In the genomic region with DNA sequence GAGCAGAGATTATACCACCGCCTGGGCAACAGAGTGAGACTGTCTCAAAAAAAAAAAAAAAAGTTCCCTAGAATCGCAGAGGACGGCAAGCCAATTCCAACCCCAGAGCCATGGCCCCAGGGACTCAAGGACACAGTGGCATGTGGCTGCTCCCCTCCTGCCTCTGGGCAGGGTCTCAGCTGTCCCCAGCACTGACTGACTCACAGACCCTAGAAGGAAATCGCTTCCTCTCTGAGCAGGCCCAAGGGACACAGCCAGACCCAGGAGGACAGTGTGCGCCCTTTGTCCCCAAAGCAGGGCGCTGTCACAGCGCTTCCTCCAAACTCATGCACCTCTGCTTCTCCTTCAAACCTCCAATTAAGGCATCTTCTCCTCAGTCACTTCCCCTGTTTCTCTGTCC, we compare ENCODE assay signal across 17 cellular contexts. TPM values are rescaled to one million over a fixed set of nuclear protein-coding genes. Genes with fewer than 3 reads are reported as not detected.
A peak's percentile ranks its signal among the peaks of the same experiment; 100 is the strongest.
DNase-seq lines count a peak whose midpoint lies in the region; ATAC-seq and TF ChIP-seq lines count a peak whose summit lies in the region.
"Had no signal": no experiment of that assay in that cellular context is flagged by ENCODE, and none has a peak within 500 bp of the region (broad histone marks: within the 10 kb centered on the region; RNA-seq: fewer than 3 reads in every experiment).

No MANE protein-coding gene starts in this region.

- CTCF ChIA-PET in CD4-positive, alpha-beta T cell (lab: Charles Lee): no interaction called here
- CTCF ChIA-PET in WTC11 (lab: Charles Lee): interaction anchor here (2.2 to 4.9 kb wide), 3 partner anchors 31 to 75 kb away, joined by 24 to 101 read pairs (median 29); a partner anchor contains a TSS

- H3K36me3 ChIP-seq in hepatocyte (replicated peaks; ENCODE audit: insufficient read depth, low read depth) (no peaks in the 10 kb centered on the region), psoas muscle (ENCODE audit: insufficient read depth in 1 of 2, low read depth in 1 of 2) (peaks cover 0 to 35% of the 10 kb centered on the region in 2 donors)
- H3K36me3 ChIP-seq: ovary had no signal

- H3K36me3 Mint-ChIP-seq in CD4-positive, alpha-beta T cell (ENCODE audit: low read depth): no peaks in the 10 kb centered on the region
- H3K36me3 Mint-ChIP-seq in WTC11: peaks cover 8% of the 10 kb centered on the region; the same call in 1 of the 2 replicates
- no peaks in the 10 kb centered on the region for H3K36me3 Mint-ChIP-seq in activated T-helper 2 cell treated with anti-CD3 and anti-CD28 coated beads, Interferon-gamma antibody, Interleukin-2, Interleukin-4, amounts not matched to agents 10 μg/mL and 5 μg/mL and 100 μg/mL, durations not matched to agents 14 hours and 24 hours and 36 hours (ENCODE audit: low read depth)

- peaks cover 40% of the 10 kb centered on the region for H3K27me3 Mint-ChIP-seq in CD4-positive, alpha-beta T cell
- H3K27me3 Mint-ChIP-seq in WTC11 (ENCODE audit: low read depth): peaks cover 8% of the 10 kb centered on the region
- H3K27me3 Mint-ChIP-seq in activated T-helper 2 cell treated with anti-CD3 and anti-CD28 coated beads, Interferon-gamma antibody, Interleukin-2, Interleukin-4, amounts not matched to agents 10 μg/mL and 5 μg/mL and 100 μg/mL, durations not matched to agents 14 hours and 24 hours and 36 hours (ENCODE audit: low read depth): peaks cover 19% of the 10 kb centered on the region

- H3K27ac Mint-ChIP-seq in CD4-positive, alpha-beta T cell: no peak overlapping the region
- peak overlapping the region; percentile 78 for H3K27ac Mint-ChIP-seq in WTC11
- no peak overlapping the region for H3K27ac Mint-ChIP-seq in activated T-helper 2 cell treated with anti-CD3 and anti-CD28 coated beads, Interferon-gamma antibody, Interleukin-2, Interleukin-4, amounts not matched to agents 10 μg/mL and 5 μg/mL and 100 μg/mL, durations not matched to agents 14 hours and 24 hours and 36 hours
- H3K27ac Mint-ChIP-seq: effector memory CD8-positive, alpha-beta T cell had no signal

- 89% methylated on average over 6 of the region's 7 CpGs for WGBS in hepatocyte (ENCODE audit: low lambda C conversion rate, missing lambda C conversion rate)
- WGBS in psoas muscle, 3 donors: 36 to 50% (median 48%) methylated on average over 7 of the region's 7 CpGs

- no peaks in the 10 kb centered on the region for H4K20me1 ChIP-seq in hepatocyte (ENCODE audit: insufficient read depth, poor library complexity, severe bottlenecking)

- H3K4me1 ChIP-seq in hepatocyte (ENCODE audit: insufficient read depth) (peaks cover 41% of the 10 kb centered on the region), psoas muscle (peaks cover 60% of the 10 kb centered on the region)

- H2AFZ ChIP-seq in hepatocyte: no peak overlapping the region

- peak overlapping the region; percentile 11 for H3K4me3 Mint-ChIP-seq in CD4-positive, alpha-beta T cell
- H3K4me3 Mint-ChIP-seq in WTC11: no peak overlapping the region; the same call in 1 of the 2 replicates
- no peak overlapping the region for H3K4me3 Mint-ChIP-seq in activated T-helper 2 cell treated with anti-CD3 and anti-CD28 coated beads, Interferon-gamma antibody, Interleukin-2, Interleukin-4, amounts not matched to agents 10 μg/mL and 5 μg/mL and 100 μg/mL, durations not matched to agents 14 hours and 24 hours and 36 hours (ENCODE audit: low read depth)
- H3K4me3 Mint-ChIP-seq: effector memory CD8-positive, alpha-beta T cell had no signal

- H3K4me2 ChIP-seq in hepatocyte: peak overlapping the region; percentile 96

- no peak overlapping the region for H3K27ac ChIP-seq in CD4-positive, alpha-beta T cell (ENCODE audit: low read depth, low read length)
- H3K27ac ChIP-seq in hepatocyte: peak overlapping the region; percentile 99
- H3K27ac ChIP-seq in psoas muscle: peak overlapping the region; percentile 95

- H3K4me1 Mint-ChIP-seq in CD4-positive, alpha-beta T cell (ENCODE audit: low read depth): peaks cover 14% of the 10 kb centered on the region
- H3K4me1 Mint-ChIP-seq in WTC11: peaks cover 17% of the 10 kb centered on the region
- peaks cover 8% of the 10 kb centered on the region for H3K4me1 Mint-ChIP-seq in activated T-helper 2 cell treated with anti-CD3 and anti-CD28 coated beads, Interferon-gamma antibody, Interleukin-2, Interleukin-4, amounts not matched to agents 10 μg/mL and 5 μg/mL and 100 μg/mL, durations not matched to agents 14 hours and 24 hours and 36 hours (ENCODE audit: low read depth)

- intact Hi-C loops in CD4-positive, alpha-beta T cell (cut with DNase I, micrococcal nuclease): no loop called here
- intact Hi-C loops in psoas muscle (cut with DNase I): loop anchor here (5.0 kb wide), 1 partner anchor 173 kb away; no protein-coding TSS in a partner anchor
- intact Hi-C loops in activated T-helper 2 cell treated with anti-CD3 and anti-CD28 coated beads, Interferon-gamma antibody, Interleukin-2, Interleukin-4, amounts not matched to agents 10 μg/mL and 5 μg/mL and 100 μg/mL, durations not matched to agents 14 hours and 24 hours and 36 hours (cut with micrococcal nuclease): no loop called here
- intact Hi-C loops in left colon (cut with DNase I, micrococcal nuclease): no loop called here

- no peak overlapping the region for H3K4me3 ChIP-seq in hepatocyte
- H3K4me3 ChIP-seq in psoas muscle: peak overlapping the region; percentile 93

- H3K9me3 Mint-ChIP-seq in CD4-positive, alpha-beta T cell: no peaks in the 10 kb centered on the region
- H3K9me3 Mint-ChIP-seq in WTC11: no peaks in the 10 kb centered on the region
- no peaks in the 10 kb centered on the region for H3K9me3 Mint-ChIP-seq in activated T-helper 2 cell treated with anti-CD3 and anti-CD28 coated beads, Interferon-gamma antibody, Interleukin-2, Interleukin-4, amounts not matched to agents 10 μg/mL and 5 μg/mL and 100 μg/mL, durations not matched to agents 14 hours and 24 hours and 36 hours
- H3K9me3 Mint-ChIP-seq: effector memory CD8-positive, alpha-beta T cell had no signal

- peaks cover 56% of the 10 kb centered on the region for H3K79me2 ChIP-seq in hepatocyte

- H3K9me2 ChIP-seq in hepatocyte (replicated peaks; ENCODE audit: insufficient read depth): no peaks in the 10 kb centered on the region

- ATAC-seq in CD4-positive, alpha-beta T cell (ENCODE audit: poor library complexity): no peak
- ATAC-seq in WTC11: no peak
- ATAC-seq in psoas muscle: peak; percentile 22 to 53 (median 48)
- ATAC-seq in left colon: no peak
- ATAC-seq: effector memory CD8-positive, alpha-beta T cell had no signal

- no peaks in the 10 kb centered on the region for H3K9me3 ChIP-seq in CD4-positive, alpha-beta T cell (ENCODE audit: control insufficient read depth, low read length)
- H3K9me3 ChIP-seq in hepatocyte (ENCODE audit: low read depth) (no peaks in the 10 kb centered on the region), psoas muscle (no peaks in the 10 kb centered on the region)
- H3K9me3 ChIP-seq: ovary, vagina had no signal

- no peak for DNase-seq in CD4-positive, alpha-beta T cell
- no peak for DNase-seq in WTC11 (ENCODE audit: low spot score)
- no peak for DNase-seq in hepatocyte (ENCODE audit: low spot score)
- peak; percentile 62 to 82 for DNase-seq in psoas muscle
- DNase-seq in NAMALWA (ENCODE audit: low spot score): no peak
- DNase-seq in COLO668 (lab: John Stamatoyannopoulos, UW; ENCODE audit: unreplicated experiment): no peak
- DNase-seq in activated T-helper 2 cell treated with anti-CD3 and anti-CD28 coated beads, Interferon-gamma antibody, Interleukin-2, Interleukin-4, amounts not matched to agents 10 μg/mL and 5 μg/mL and 100 μg/mL, durations not matched to agents 14 hours and 24 hours and 36 hours (ENCODE audit: low spot score): no peak
- no peak for DNase-seq in left colon
- DNase-seq: activated CD4-positive, alpha-beta T cell treated with anti-CD3 and anti-CD28 coated beads for 1 hour; DND-41; effector memory CD8-positive, alpha-beta T cell; left cardiac atrium; NCI-H1048; NCI-H345 had no signal

- peaks cover 43% of the 10 kb centered on the region for H3K27me3 ChIP-seq in CD4-positive, alpha-beta T cell (ENCODE audit: control insufficient read depth, insufficient read depth, low read length)
- H3K27me3 ChIP-seq in hepatocyte (no peaks in the 10 kb centered on the region), psoas muscle (ENCODE audit: insufficient read depth in 3 of 3, low read length in 2 of 3) (no peaks in the 10 kb centered on the region)
- H3K27me3 ChIP-seq: ovary, vagina had no signal

- POLR2A ChIA-PET in CD4-positive, alpha-beta T cell (lab: Charles Lee): no interaction called here
- POLR2A ChIA-PET in WTC11 (lab: Charles Lee): interaction anchor here (1.5 to 5.1 kb wide), 4 partner anchors 31 to 65 kb away, joined by 8 to 114 read pairs (median 15); a partner anchor contains a TSS

- TF ChIP-seq CTCF in CD4-positive, alpha-beta T cell (IDR thresholded peaks at IDR 0.05): no peak
- no peak for TF ChIP-seq CTCF in WTC11 (IDR thresholded peaks at IDR 0.05)
- no peak for TF ChIP-seq CTCF in hepatocyte (IDR thresholded peaks at IDR 0.05; ENCODE audit: poor library complexity)
- TF ChIP-seq CTCF in psoas muscle (IDR thresholded peaks at IDR 0.05): no peak

RNA-seq across cellular contexts. Expression of a gene that starts 2.3 kb away (rescaled TPM):
- total RNA-seq in CD4-positive, alpha-beta T cell: under 1 TPM in 1 of 2 experiments, not detected in 1; 0.27 TPM
- total RNA-seq in WTC11 (2021) (74.5 to 77.1 TPM (median 76.8 TPM) in 3 replicates), hepatocyte (35.2 and 53.7 TPM in 2 replicates), psoas muscle (100 to 1,000 TPM; 210 to 430 (median 348) TPM), left colon (1 to 10 TPM; 2.2 to 7.1 TPM)
- polyA plus RNA-seq in hepatocyte (68.1 and 70.7 TPM in 2 replicates), psoas muscle (100 to 1,000 TPM in 2 of 3 donors, 10 to 100 TPM in 1; 90.4 to 303 (median 167) TPM)
- total RNA-seq in activated T-helper 2 cell treated with anti-CD3 and anti-CD28 coated beads, Interferon-gamma antibody, Interleukin-2, Interleukin-4, amounts not matched to agents 10 μg/mL and 5 μg/mL and 100 μg/mL, durations not matched to agents 14 hours and 24 hours and 36 hours: 21.4 and 22.2 TPM in 2 replicates
- total RNA-seq: OCI-LY7 had no signal

RNA-seq across cellular contexts. Expression of a gene that starts 7.3 kb away (rescaled TPM):
- total RNA-seq in CD4-positive, alpha-beta T cell: 100 to 1,000 TPM; 161 to 174 TPM
- 55.7 to 73.0 TPM (median 60.5 TPM) in 3 replicates for total RNA-seq in WTC11 (2021)
- 135 and 146 TPM in 2 replicates for total RNA-seq in hepatocyte
- 64.3 and 76.9 TPM in 2 replicates for polyA plus RNA-seq in hepatocyte
- total RNA-seq in psoas muscle: 100 to 1,000 TPM in 1 of 4 donors, 10 to 100 TPM in 3; 80.2 to 138 (median 86.5) TPM
- polyA plus RNA-seq in psoas muscle: 10 to 100 TPM; 58.7 to 84.3 (median 60.8) TPM
- 98.6 and 104 TPM in 2 replicates for total RNA-seq in activated T-helper 2 cell treated with anti-CD3 and anti-CD28 coated beads, Interferon-gamma antibody, Interleukin-2, Interleukin-4, amounts not matched to agents 10 μg/mL and 5 μg/mL and 100 μg/mL, durations not matched to agents 14 hours and 24 hours and 36 hours
- total RNA-seq in left colon: 10 to 100 TPM; 81.5 to 85.4 TPM

RNA-seq across cellular contexts. Expression of a gene that starts 30.8 kb away (rescaled TPM):
- total RNA-seq in CD4-positive, alpha-beta T cell: 10 to 100 TPM; 57.3 to 57.6 TPM
- total RNA-seq in WTC11 (2021) (124 to 144 TPM (median 124 TPM) in 3 replicates), hepatocyte (17.2 and 17.7 TPM in 2 replicates), psoas muscle (1 to 10 TPM; 5.1 to 9.3 (median 6.9) TPM), left colon (10 to 100 TPM; 24.7 to 37.7 TPM)
- polyA plus RNA-seq in hepatocyte (25.7 and 28.2 TPM in 2 replicates), psoas muscle (10 to 100 TPM in 1 of 3 donors, 1 to 10 TPM in 2; 3.8 to 11.5 (median 4.3) TPM)
- total RNA-seq in activated T-helper 2 cell treated with anti-CD3 and anti-CD28 coated beads, Interferon-gamma antibody, Interleukin-2, Interleukin-4, amounts not matched to agents 10 μg/mL and 5 μg/mL and 100 μg/mL, durations not matched to agents 14 hours and 24 hours and 36 hours: 158 and 161 TPM in 2 replicates

Comparison
In these comparisons a context has a peak if more than half of its experiments do, and no peak if none do; other contexts are left out.
1. ATAC-seq: peak in psoas muscle (4 of 4); none in CD4-positive, alpha-beta T cell (single experiment), WTC11 (single experiment) and left colon (single experiment).
2. DNase-seq: peak in psoas muscle (2 of 2); none in CD4-positive, alpha-beta T cell (0 of 10), WTC11 (single experiment), hepatocyte (single experiment), NAMALWA (single experiment), COLO668 (single experiment), activated T-helper 2 cell treated with anti-CD3 and anti-CD28 coated beads, Interferon-gamma antibody, Interleukin-2, Interleukin-4, amounts not matched to agents 10 μg/mL and 5 μg/mL and 100 μg/mL, durations not matched to agents 14 hours and 24 hours and 36 hours (single experiment) and left colon (0 of 2).
3. intact Hi-C loops: an anchor here in psoas muscle (5.0 kb wide); none called in CD4-positive, alpha-beta T cell, activated T-helper 2 cell treated with anti-CD3 and anti-CD28 coated beads, Interferon-gamma antibody, Interleukin-2, Interleukin-4, amounts not matched to agents 10 μg/mL and 5 μg/mL and 100 μg/mL, durations not matched to agents 14 hours and 24 hours and 36 hours and left colon.